Comparison of ENCODE assay signal across 6 cellular contexts in genomic region chr20:40909489-40909888, GRCh38.
DNase-seq lines count a peak whose midpoint lies in the region; ATAC-seq, FAIRE-seq and TF ChIP-seq lines count a peak whose summit lies in the region.
"Not testable (repeated sequence)": the region's sequence is repeated elsewhere in the genome, so short reads cannot be mapped to it uniquely, and the experiment has no call there.

No MANE protein-coding gene starts in this region.

- not testable (repeated sequence) for H3K4me3 Mint-ChIP-seq in activated CD8-positive, alpha-beta T cell treated with anti-CD3 and anti-CD28 coated beads, Interleukin-2, amount 10 ng/mL, durations not matched to agents 7 days and 5 days
- H3K4me3 Mint-ChIP-seq in immature natural killer cell, result peak overlapping the region in 3 of 5 donors; percentile 36 to 75 (median 59)
- H3K4me3 Mint-ChIP-seq in naive thymus-derived CD8-positive, alpha-beta T cell, result peak overlapping the region in 7 of 10 donors; percentile 2 to 48 (median 38)

- peak overlapping the region; percentile 37 for H3K9ac ChIP-seq in DND-41 (ENCODE audit: low read depth, low read length)
- H3K9ac ChIP-seq in K562 (ENCODE audit: insufficient read depth in 1 of 2, low read depth in 2 of 2, low read length in 2 of 2), result not testable (repeated sequence)

- peak overlapping the region; percentile 33; the same call in 1 of the 2 replicates for H2AFZ ChIP-seq in DND-41 (ENCODE audit: low read depth, low read length)
- H2AFZ ChIP-seq in K562 (ENCODE audit: low read depth, low read length), result not testable (repeated sequence)

- DNase-seq in DND-41, result peak; percentile 88
- not testable (repeated sequence) for DNase-seq in activated CD8-positive, alpha-beta T cell treated with anti-CD3 and anti-CD28 coated beads, Interleukin-2, amount 10 ng/mL, durations not matched to agents 7 days and 5 days; K562 (ENCODE audit: extremely low read depth in 1 of 4, low spot score in 3 of 4); immature natural killer cell; naive thymus-derived CD8-positive, alpha-beta T cell

- in situ Hi-C loops in K562 (cut with MboI), result not testable (repeated sequence)

- BruUV-seq in K562 (replicated peaks; lab: Mats Ljungman, UMichigan), result TSS peak; percentile 93

- not testable (repeated sequence) for H3K36me3 Mint-ChIP-seq in activated CD8-positive, alpha-beta T cell treated with anti-CD3 and anti-CD28 coated beads, Interleukin-2, amount 10 ng/mL, durations not matched to agents 7 days and 5 days (ENCODE audit: low read depth); immature natural killer cell; naive thymus-derived CD8-positive, alpha-beta T cell

- peak overlapping the region; percentile 40 for H3K27ac Mint-ChIP-seq in activated CD8-positive, alpha-beta T cell treated with anti-CD3 and anti-CD28 coated beads, Interleukin-2, amount 10 ng/mL, durations not matched to agents 7 days and 5 days
- peak overlapping the region in 1 of 6 donors; percentile 77 for H3K27ac Mint-ChIP-seq in immature natural killer cell
- H3K27ac Mint-ChIP-seq in naive thymus-derived CD8-positive, alpha-beta T cell, result peak overlapping the region in 2 of 10 donors; percentile 12 to 47

- not testable (repeated sequence) for FAIRE-seq in K562 (lab: Jason Lieb, UNC)

- H3K27ac ChIP-seq in DND-41 (ENCODE audit: low read length) (peak overlapping the region; percentile 79), KOPT-K1 (ENCODE audit: low read depth, low read length, poor library complexity, severe bottlenecking) (peak overlapping the region; percentile 42)
- not testable (repeated sequence) for H3K27ac ChIP-seq in K562 (ENCODE audit: extremely low read depth, low read depth, low read length)

- H3K4me3 ChIP-seq in DND-41 (ENCODE audit: low read depth in 1 of 2, low read length in 2 of 2), result peak overlapping the region in 1 of 2 experiments; percentile 39; a peak in 2 of 4 replicates
- H3K4me3 ChIP-seq in K562, result not testable (repeated sequence)

- WGBS in K562 (ENCODE audit: insufficient coverage, low coverage, missing lambda C conversion rate), result 5% methylated on average over 16 of the region's 16 CpGs

- H3K4me1 Mint-ChIP-seq in activated CD8-positive, alpha-beta T cell treated with anti-CD3 and anti-CD28 coated beads, Interleukin-2, amount 10 ng/mL, durations not matched to agents 7 days and 5 days (ENCODE audit: low read depth), result peaks cover 19% of the 10 kb centered on the region
- H3K4me1 Mint-ChIP-seq in immature natural killer cell, result peaks cover 10 to 16% of the 10 kb centered on the region in 2 donors
- H3K4me1 Mint-ChIP-seq in naive thymus-derived CD8-positive, alpha-beta T cell, result not testable (repeated sequence)

- H3K9me3 ChIP-seq in DND-41 (ENCODE audit: insufficient read depth, low read length, severe bottlenecking), result peaks cover 14% of the 10 kb centered on the region
- peaks cover 31% of the 10 kb centered on the region for H3K9me3 ChIP-seq in KOPT-K1 (ENCODE audit: insufficient read depth, low read length, poor library complexity, severe bottlenecking)
- H3K9me3 ChIP-seq in K562 (replicated peaks; ENCODE audit: control insufficient read depth, insufficient read depth, low read depth, low read length), result not testable (repeated sequence)

- H3K4me1 ChIP-seq in DND-41 (ENCODE audit: insufficient read depth, low read length), result peaks cover 40% of the 10 kb centered on the region
- not testable (repeated sequence) for H3K4me1 ChIP-seq in K562 (replicated peaks in 1 of 2; ENCODE audit: control insufficient read depth in 2 of 2, insufficient read depth in 2 of 2, low read length in 2 of 2)

- H3K36me3 ChIP-seq in DND-41 (ENCODE audit: insufficient read depth, low read length); KOPT-K1 (ENCODE audit: insufficient read depth, low read length); K562 (ENCODE audit: control insufficient read depth, insufficient read depth, low read length): not testable (repeated sequence)

- POLR2A ChIA-PET in activated CD8-positive, alpha-beta T cell treated with anti-CD3 and anti-CD28 coated beads, Interleukin-2, amount 10 ng/mL, durations not matched to agents 7 days and 5 days (lab: Charles Lee); K562 (lab: Yijun Ruan, JAX); naive thymus-derived CD8-positive, alpha-beta T cell (lab: Charles Lee): not testable (repeated sequence)

- not testable (repeated sequence) for H3K9me1 ChIP-seq in K562 (ENCODE audit: control insufficient read depth, insufficient read depth, low read length)

- H3K79me2 ChIP-seq in DND-41 (ENCODE audit: insufficient read depth, low read length); K562 (ENCODE audit: control insufficient read depth, insufficient read depth, low read length): not testable (repeated sequence)

- not testable (repeated sequence) for H3K9me3 Mint-ChIP-seq in activated CD8-positive, alpha-beta T cell treated with anti-CD3 and anti-CD28 coated beads, Interleukin-2, amount 10 ng/mL, durations not matched to agents 7 days and 5 days (ENCODE audit: insufficient read depth); immature natural killer cell
- peaks cover 0 to 10% (median 5%) of the 10 kb centered on the region in 9 donors for H3K9me3 Mint-ChIP-seq in naive thymus-derived CD8-positive, alpha-beta T cell

- not testable (repeated sequence) for TF ChIP-seq RAD21 in K562 (CRISPR knock-in tag; conservative IDR thresholded peaks at IDR 0.05 in 1 of 2, IDR thresholded peaks at IDR 0.05 in 1 of 2)

- H3K27me3 Mint-ChIP-seq in activated CD8-positive, alpha-beta T cell treated with anti-CD3 and anti-CD28 coated beads, Interleukin-2, amount 10 ng/mL, durations not matched to agents 7 days and 5 days (ENCODE audit: low read depth); immature natural killer cell (ENCODE audit: low read depth in 3 of 3): not testable (repeated sequence)
- H3K27me3 Mint-ChIP-seq in naive thymus-derived CD8-positive, alpha-beta T cell, result peaks cover 3 to 25% (median 13%) of the 10 kb centered on the region in 5 donors

- CTCF ChIA-PET in activated CD8-positive, alpha-beta T cell treated with anti-CD3 and anti-CD28 coated beads, Interleukin-2, amount 10 ng/mL, durations not matched to agents 7 days and 5 days (lab: Charles Lee), result interaction anchor here (1.4 kb wide), 1 partner anchor 53 kb away, joined by 3 read pairs; no protein-coding TSS in a partner anchor
- CTCF ChIA-PET in K562 (lab: Yijun Ruan, JAX; ENCODE audit: low intra/inter-chr PET ratio), result not testable (repeated sequence)

- intact Hi-C loops in K562 (cut with micrococcal nuclease), result not testable (repeated sequence)

- not testable (repeated sequence) for H4K20me1 ChIP-seq in DND-41 (ENCODE audit: insufficient read depth, low read length); K562 (replicated peaks; ENCODE audit: control insufficient read depth, insufficient read depth, low read length)

- TF ChIP-seq CTCF in DND-41 (IDR thresholded peaks at IDR 0.05; ENCODE audit: borderline replicate concordance, extremely low read depth, low read length, poor library complexity, severe bottlenecking); K562 (IDR thresholded peaks at IDR 0.05 in 2 of 3, conservative IDR thresholded peaks at IDR 0.05 in 1 of 3; ENCODE audit: insufficient read depth in 2 of 3, low read depth in 1 of 3, low read length in 3 of 3): not testable (repeated sequence)

- peak overlapping the region; percentile 56 for H3K4me2 ChIP-seq in DND-41 (ENCODE audit: insufficient read depth, low read length)
- H3K4me2 ChIP-seq in K562 (ENCODE audit: insufficient read depth, low read length), result not testable (repeated sequence)

- TF ChIP-seq EP300 in K562 (IDR thresholded peaks at IDR 0.05; ENCODE audit: low read length), result not testable (repeated sequence)

- peak; percentile 60 for ATAC-seq in DND-41 (ENCODE audit: insufficient read depth, low read depth)
- ATAC-seq in activated CD8-positive, alpha-beta T cell treated with anti-CD3 and anti-CD28 coated beads, Interleukin-2, amount 10 ng/mL, durations not matched to agents 7 days and 5 days; K562; naive thymus-derived CD8-positive, alpha-beta T cell: not testable (repeated sequence)

- not testable (repeated sequence) for H3K27me3 ChIP-seq in DND-41 (ENCODE audit: insufficient read depth, low read length, poor library complexity)
- peaks cover 0 to 11% of the 10 kb centered on the region in 2 experiments; a peak in 2 of 5 replicates for H3K27me3 ChIP-seq in K562 (ENCODE audit: control insufficient read depth in 2 of 2, insufficient read depth in 2 of 2, low read length in 2 of 2)

- not testable (repeated sequence) for TF ChIP-seq POLR2A in K562 (conservative IDR thresholded peaks at IDR 0.05)
